Comparison of ENCODE assay signal across 18 cellular contexts in the genomic region with DNA sequence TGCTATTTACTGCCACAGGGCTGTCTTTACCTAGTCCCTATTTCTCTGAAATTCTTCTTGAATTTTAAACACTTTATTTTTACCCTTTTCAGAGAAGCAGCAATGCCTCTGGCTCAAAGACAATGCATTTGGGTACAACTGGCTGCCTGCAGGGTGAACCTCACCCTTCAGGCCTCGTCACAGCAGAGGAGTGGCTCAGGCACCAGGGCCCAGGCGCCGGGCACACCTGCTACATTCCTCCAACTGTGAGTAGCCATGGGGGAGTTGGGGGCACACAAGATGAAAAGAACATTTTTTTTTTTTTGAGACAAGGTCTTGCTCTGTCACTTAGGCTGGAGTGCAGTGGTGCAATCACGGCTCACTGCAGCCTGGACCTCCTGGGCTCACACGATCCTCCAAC.
"Had no signal": no experiment of that assay in that cellular context is flagged by ENCODE, and none has a peak within 500 bp of the region (broad histone marks: within the 10 kb centered on the region; RNA-seq: fewer than 3 reads in every experiment).

No MANE protein-coding gene starts in this region.

- ATAC-seq: PC-3, Right ventricle myocardium inferior, SK-N-SH treated with all-trans-retinoic acid at 6 μM for 48 hours had no signal

- H3K27me3 ChIP-seq: Peyer's patch, SJCRH30 had no signal

- H3K9me3 ChIP-seq: Peyer's patch, SJCRH30 had no signal

- H3K4me3 ChIP-seq: Peyer's patch, SJCRH30 had no signal

- H3K4me1 ChIP-seq: Peyer's patch, SJCRH30 had no signal

- DNase-seq: KBM-7; MV-4-11; NCI-H1048; NCI-H1105; NCI-H1436 treated with DMSO at 0.1 percent for 48 hours; NCI-H1694; NCI-H187 treated with DMSO at 0.1 percent for 48 hours; NCI-H2171 treated with DMSO at 0.1 percent for 48 hours; NCI-H345; NCI-H446 treated with DMSO at 0.1 percent for 48 hours; NCI-H510A treated with DMSO at 0.1 percent for 48 hours; NCI-H526; NK-92 treated with Interleukin-12 subunit alpha and Interleukin-12 subunit beta, amount 100 ng/mL, for 24 hours; PC-3; Peyer's patch; SJCRH30 had no signal

- H3K27ac ChIP-seq: Peyer's patch, SJCRH30 had no signal

- H3K36me3 ChIP-seq: Peyer's patch, SJCRH30 had no signal
